Comparison of ENCODE assay signal across 1 cellular context in genomic region chr17:81911277-81911961, GRCh38.
TF ChIP-seq lines count a peak whose summit lies in the region.

PCYT2 (minus strand) TSS chr17:81911399; CDS start chr17:81911355, 44 bp downstream.

TF ChIP-seq in HepG2, 621 proteins besides CTCF, POLR2A, EP300 and RAD21 (continued from another document and continues in another):
- TF ChIP-seq SIN3A (IDR thresholded peaks at IDR 0.05; ENCODE audit: borderline replicate concordance, low read depth, low read length) (peak; percentile 71; the same call in 1 of the 2 replicates), SP2 (CRISPR knock-in tag; IDR thresholded peaks at IDR 0.05) (peak; percentile 84), RARA (CRISPR knock-in tag; IDR thresholded peaks at IDR 0.05) (0 out of 2 replicates have a peak, but pooled peaks have one; percentile 11), USF2 (IDR thresholded peaks at IDR 0.05; ENCODE audit: low read depth, low read length) (no peak), USF2 (CRISPR knock-in tag; IDR thresholded peaks at IDR 0.05; ENCODE audit: borderline replicate concordance) (no peak), ZNF230 (CRISPR knock-in tag; IDR thresholded peaks at IDR 0.05) (no peak), ETV6 (CRISPR knock-in tag; conservative IDR thresholded peaks at IDR 0.05) (no peak), HDAC1 (CRISPR knock-in tag; IDR thresholded peaks at IDR 0.05) (peak; percentile 56; the same call in 1 of the 2 replicates), MYC (CRISPR knock-in tag; IDR thresholded peaks at IDR 0.05; ENCODE audit: borderline replicate concordance) (peak; percentile 67; the same call in 1 of the 2 replicates), DMTF1 (CRISPR knock-in tag; IDR thresholded peaks at IDR 0.05) (no peak), RBFOX2 (IDR thresholded peaks at IDR 0.05; ENCODE audit: low read depth, low read length) (peak; percentile 79), YY1 (IDR thresholded peaks at IDR 0.05; ENCODE audit: insufficient read depth, insufficient replicate concordance, low read depth, low read length) (peak; percentile 51), IKZF1 (IDR thresholded peaks at IDR 0.05) (no peak), ZNF781 (CRISPR knock-in tag; IDR thresholded peaks at IDR 0.05; ENCODE audit: borderline replicate concordance, not compliant biosample characterization) (no peak), SMAD1 (CRISPR knock-in tag; IDR thresholded peaks at IDR 0.05; ENCODE audit: borderline replicate concordance, low read depth) (no peak), ZNF33A (CRISPR knock-in tag; IDR thresholded peaks at IDR 0.05; ENCODE audit: borderline replicate concordance) (no peak), ZNF720 (CRISPR knock-in tag; IDR thresholded peaks at IDR 0.05) (no peak), BCL6 (CRISPR knock-in tag; IDR thresholded peaks at IDR 0.05) (no peak), SP5 (CRISPR knock-in tag; IDR thresholded peaks at IDR 0.05; ENCODE audit: borderline replicate concordance, low read depth) (peak; percentile 62; the same call in 1 of the 2 replicates), ZNF576 (CRISPR knock-in tag; IDR thresholded peaks at IDR 0.05) (no peak), SPEN (CRISPR knock-in tag; IDR thresholded peaks at IDR 0.05; ENCODE audit: low read depth) (0 out of 2 replicates have a peak, but pooled peaks have one; percentile 0), PATZ1 (CRISPR knock-in tag; IDR thresholded peaks at IDR 0.05) (peak; percentile 34; the same call in 1 of the 2 replicates), ZNF274 (CRISPR knock-in tag; IDR thresholded peaks at IDR 0.05) (0 out of 2 replicates have a peak, but pooled peaks have one; percentile 49), DRAP1 (CRISPR knock-in tag; IDR thresholded peaks at IDR 0.05) (peak; percentile 66), SNAPC4 (CRISPR knock-in tag; IDR thresholded peaks at IDR 0.05) (no peak), PRPF4 (IDR thresholded peaks at IDR 0.05; ENCODE audit: low read depth, low read length, poor library complexity, severe bottlenecking) (peak; percentile 12), ZNF263 (CRISPR knock-in tag; IDR thresholded peaks at IDR 0.05) (no peak), CREM (IDR thresholded peaks at IDR 0.05) (no peak), CREM (CRISPR knock-in tag; IDR thresholded peaks at IDR 0.05) (no peak), NCOR1 (IDR thresholded peaks at IDR 0.05; ENCODE audit: borderline replicate concordance, low read length) (no peak), ARNT2 (CRISPR knock-in tag; IDR thresholded peaks at IDR 0.05; ENCODE audit: low read depth) (0 out of 2 replicates have a peak, but pooled peaks have one; percentile 33), SAP130 (CRISPR knock-in tag; IDR thresholded peaks at IDR 0.05; ENCODE audit: low read depth) (peak; percentile 82), ZNF275 (CRISPR knock-in tag; IDR thresholded peaks at IDR 0.05; ENCODE audit: borderline replicate concordance) (no peak), SP1 (IDR thresholded peaks at IDR 0.05) (no peak), SP1 (CRISPR knock-in tag; IDR thresholded peaks at IDR 0.05) (peak; percentile 87), POGZ (CRISPR knock-in tag; IDR thresholded peaks at IDR 0.05) (no peak), SP4 (CRISPR knock-in tag; IDR thresholded peaks at IDR 0.05) (peak; percentile 40; the same call in 1 of the 2 replicates), CAMTA2 (CRISPR knock-in tag; IDR thresholded peaks at IDR 0.05; ENCODE audit: borderline replicate concordance) (no peak), MEIS2 (CRISPR knock-in tag; IDR thresholded peaks at IDR 0.05) (0 out of 2 replicates have a peak, but pooled peaks have one; percentile 27), KDM2A (CRISPR knock-in tag; IDR thresholded peaks at IDR 0.05; ENCODE audit: borderline replicate concordance, low read depth) (peak; percentile 87), MAX (IDR thresholded peaks at IDR 0.05) (peak; percentile 10; the same call in 1 of the 2 replicates), ZFP62 (CRISPR knock-in tag; IDR thresholded peaks at IDR 0.05) (no peak), SNRNP70 (IDR thresholded peaks at IDR 0.05; ENCODE audit: low read depth, low read length) (no peak), ZNF432 (CRISPR knock-in tag; IDR thresholded peaks at IDR 0.05; ENCODE audit: borderline replicate concordance) (no peak), ZNF777 (CRISPR knock-in tag; IDR thresholded peaks at IDR 0.05) (peak; percentile 2; the same call in 1 of the 2 replicates), KMT2A (CRISPR knock-in tag; IDR thresholded peaks at IDR 0.05) (peak; percentile 54; the same call in 1 of the 2 replicates), ZBTB2 (CRISPR knock-in tag; IDR thresholded peaks at IDR 0.05; ENCODE audit: low read depth) (peak; percentile 47; the same call in 1 of the 2 replicates), ZNF816 (CRISPR knock-in tag; IDR thresholded peaks at IDR 0.05; ENCODE audit: borderline replicate concordance) (0 out of 2 replicates have a peak, but pooled peaks have one; percentile 22), DR1 (CRISPR knock-in tag; IDR thresholded peaks at IDR 0.05) (0 out of 2 replicates have a peak, but pooled peaks have one; percentile 25), FOXK2 (IDR thresholded peaks at IDR 0.05) (no peak), TBX2 (CRISPR knock-in tag; IDR thresholded peaks at IDR 0.05; ENCODE audit: borderline replicate concordance) (peak; percentile 14; the same call in 1 of the 2 replicates), ZEB1 (IDR thresholded peaks at IDR 0.05; ENCODE audit: insufficient replicate concordance, low read depth) (peak; percentile 98), POLR2G (IDR thresholded peaks at IDR 0.05; ENCODE audit: low read depth, low read length) (0 out of 2 replicates have a peak, but pooled peaks have one; percentile 40), NFYC (CRISPR knock-in tag; IDR thresholded peaks at IDR 0.05) (peak; percentile 76), ZNF740 (CRISPR knock-in tag; IDR thresholded peaks at IDR 0.05) (no peak)
